Comparison of ENCODE assay signal across 1 cellular context in genomic region chr6:89909991-89910390, GRCh38.
TF ChIP-seq lines count a peak whose summit lies in the region.

No MANE protein-coding gene starts in this region.

TF ChIP-seq in endothelial cell of umbilical vein, 7 proteins besides CTCF, POLR2A, EP300 and RAD21:
- TF ChIP-seq EZH2 (IDR thresholded peaks at IDR 0.05; ENCODE audit: borderline replicate concordance, low read depth, low read length, severe bottlenecking) = no peak
- TF ChIP-seq MAX (IDR thresholded peaks at IDR 0.05; ENCODE audit: insufficient read depth, insufficient read length) = no peak
- no peak for TF ChIP-seq GATA2 (IDR thresholded peaks at IDR 0.05; ENCODE audit: insufficient read depth, insufficient read length, low read depth, low read length)
- no peak for TF ChIP-seq POLR2AphosphoS5 (IDR thresholded peaks at IDR 0.05; ENCODE audit: insufficient read depth, low read depth, low read length)
- TF ChIP-seq FOS (IDR thresholded peaks at IDR 0.05; ENCODE audit: borderline replicate concordance, insufficient read depth, low read length) = no peak
- no peak for TF ChIP-seq JUN (IDR thresholded peaks at IDR 0.05; ENCODE audit: borderline replicate concordance, insufficient read depth, insufficient read length, low read depth)
- TF ChIP-seq MYC (IDR thresholded peaks at IDR 0.05; ENCODE audit: low read depth, low read length) = no peak
